1 cellular context compared by ENCODE assay signal in the genomic region with DNA sequence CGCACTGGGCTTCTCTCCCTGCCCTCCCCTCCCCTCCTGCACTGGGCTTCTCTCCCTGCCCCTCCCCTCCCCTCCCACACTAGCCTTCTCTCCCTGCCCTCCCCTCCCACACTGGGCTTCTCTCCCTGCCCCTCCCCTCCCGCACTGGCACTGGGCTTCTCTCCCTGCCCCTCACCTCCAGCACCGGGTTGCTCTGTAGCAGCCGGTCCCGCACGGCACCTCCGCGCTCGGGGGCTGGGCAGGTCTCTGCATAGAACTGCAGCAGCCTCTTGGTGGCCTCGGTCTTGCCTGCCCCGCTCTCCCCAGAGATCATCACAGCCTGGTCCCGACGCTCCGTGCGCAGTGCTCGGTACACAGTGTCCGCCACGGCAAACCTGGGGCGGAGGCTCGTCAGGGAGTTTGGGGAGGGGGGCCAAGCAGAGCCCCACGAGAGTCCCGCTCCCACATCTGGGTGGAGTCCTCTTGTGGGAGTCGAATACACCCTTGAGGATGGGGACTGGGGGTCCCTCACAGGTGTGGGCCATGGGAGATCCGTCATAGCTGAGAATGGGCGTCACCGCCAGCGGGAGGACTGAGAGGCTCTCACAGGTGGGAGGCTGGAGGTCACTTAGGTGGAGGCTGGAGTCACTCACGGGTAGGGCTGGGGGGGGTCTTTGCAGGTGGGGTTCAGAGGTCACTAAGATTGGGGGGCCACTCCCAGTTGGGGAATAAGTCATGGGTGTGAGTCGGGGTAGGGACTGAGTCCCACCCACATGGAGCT.
TF ChIP-seq lines count a peak whose summit lies in the region.

No MANE protein-coding gene starts in this region.

TF ChIP-seq in HEK293T, 16 proteins besides CTCF, POLR2A, EP300 and RAD21:
- TF ChIP-seq BHLHE40 (IDR thresholded peaks at IDR 0.05; ENCODE audit: borderline replicate concordance) (no peak), L3MBTL2 (conservative IDR thresholded peaks at IDR 0.05) (no peak), ARNT (IDR thresholded peaks at IDR 0.05) (no peak), HDGF (IDR thresholded peaks at IDR 0.05; ENCODE audit: borderline replicate concordance) (no peak), TARDBP (IDR thresholded peaks at IDR 0.05) (no peak), SUZ12 (IDR thresholded peaks at IDR 0.05) (no peak), NFRKB (IDR thresholded peaks at IDR 0.05) (no peak), FOXM1 (IDR thresholded peaks at IDR 0.05; ENCODE audit: borderline replicate concordance) (no peak), SP1 (IDR thresholded peaks at IDR 0.05) (no peak), FOXA1 (IDR thresholded peaks at IDR 0.05) (no peak), FOXK2 (IDR thresholded peaks at IDR 0.05) (no peak)
- TF ChIP-seq, protein P1, sequence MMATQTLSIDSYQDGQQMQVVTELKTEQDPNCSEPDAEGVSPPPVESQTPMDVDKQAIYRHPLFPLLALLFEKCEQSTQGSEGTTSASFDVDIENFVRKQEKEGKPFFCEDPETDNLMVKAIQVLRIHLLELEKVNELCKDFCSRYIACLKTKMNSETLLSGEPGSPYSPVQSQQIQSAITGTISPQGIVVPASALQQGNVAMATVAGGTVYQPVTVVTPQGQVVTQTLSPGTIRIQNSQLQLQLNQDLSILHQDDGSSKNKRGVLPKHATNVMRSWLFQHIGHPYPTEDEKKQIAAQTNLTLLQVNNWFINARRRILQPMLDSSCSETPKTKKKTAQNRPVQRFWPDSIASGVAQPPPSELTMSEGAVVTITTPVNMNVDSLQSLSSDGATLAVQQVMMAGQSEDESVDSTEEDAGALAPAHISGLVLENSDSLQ (IDR thresholded peaks at IDR 0.05) = no peak
